13 cellular contexts compared by ENCODE assay signal in genomic region chr12:3228587-3228986, GRCh38.
"Had no signal": no experiment of that assay in that cellular context is flagged by ENCODE, and none has a peak within 500 bp of the region (broad histone marks: within the 10 kb centered on the region; RNA-seq: fewer than 3 reads in every experiment).

No MANE protein-coding gene starts in this region.

- DNase-seq: activated CD4-positive, alpha-beta T cell treated with anti-CD3 and anti-CD28 coated beads for 36 hours; activated CD4-positive, alpha-beta T cell treated with anti-CD3 and anti-CD28 coated beads, Interleukin-2, amount 50 U/mL, for 48 hours; amniotic stem cell; effector memory CD4-positive, alpha-beta T cell; foreskin melanocyte; hypothalamus; stimulated activated CD4-positive, alpha-beta T cell treated with anti-CD3 and anti-CD28 coated beads, Interleukin-12 subunit alpha, Interleukin-12 subunit beta, amount 100 ng/mL, for 4 hours; stimulated activated CD4-positive, alpha-beta T cell treated with anti-CD3 and anti-CD28 coated beads, Interleukin-1b, Interleukin-23, amount 100 ng/mL, for 48 hours; stimulated activated CD8-positive, alpha-beta memory T cell treated with anti-CD3 and anti-CD28 coated beads, Interleukin-4, amount 100 ng/mL, for 48 hours; stimulated activated naive CD4-positive, alpha-beta T cell; upper lobe of right lung had no signal

- H3K27me3 ChIP-seq: left lung, upper lobe of right lung had no signal

- H3K36me3 ChIP-seq: left lung, upper lobe of right lung had no signal

- H3K9me3 ChIP-seq: upper lobe of right lung had no signal

- H3K4me3 ChIP-seq: left lung, upper lobe of right lung had no signal

- H3K27ac ChIP-seq: left lung, upper lobe of right lung had no signal

- ATAC-seq: activated CD4-positive, alpha-beta T cell treated with anti-CD3 and anti-CD28 coated beads for 36 hours; left lung; upper lobe of right lung; WTC11 had no signal
